ENCODE assay signal across 25 cellular contexts in the genomic region with DNA sequence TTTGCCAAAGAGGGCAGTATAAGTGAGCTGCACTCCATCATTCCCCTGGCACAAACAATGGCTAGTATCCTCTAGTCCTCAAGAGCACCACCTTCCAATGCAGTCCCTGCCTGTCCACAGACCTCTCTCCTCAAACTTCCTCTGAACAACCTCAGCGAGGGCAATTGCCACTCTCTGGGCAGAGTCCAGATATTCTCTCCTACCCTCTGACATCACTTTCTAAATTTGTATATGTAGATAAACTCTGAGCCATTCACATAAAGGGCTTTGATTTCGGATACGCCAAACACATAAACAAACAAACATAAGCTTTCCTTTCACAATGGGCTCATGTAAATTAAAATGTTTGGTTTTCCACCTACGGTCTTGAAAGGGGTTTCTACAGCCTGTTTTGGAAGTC. TPM values are rescaled to one million over a fixed set of nuclear protein-coding genes. Genes with fewer than 3 reads are reported as not detected.
"Had no signal": no experiment of that assay in that cellular context is flagged by ENCODE, and none has a peak within 500 bp of the region (broad histone marks: within the 10 kb centered on the region; RNA-seq: fewer than 3 reads in every experiment).

No MANE protein-coding gene starts in this region.

- H3K9me3 ChIP-seq: adrenal gland, gastrocnemius medialis, left ventricle myocardium inferior, transverse colon, uterus had no signal

- H3K4me3 Mint-ChIP-seq: activated CD4-positive, alpha-beta T cell treated with anti-CD3 and anti-CD28 coated beads for 36 hours; dendritic cell treated with granulocyte-macrophage colony-stimulating factor and Interleukin-4, amounts not matched to agents 40 ng/mL and 50 ng/mL, for 4 days; neural crest cell; WTC11 had no signal

- H3K27me3 Mint-ChIP-seq: activated CD4-positive, alpha-beta T cell treated with anti-CD3 and anti-CD28 coated beads for 36 hours; dendritic cell treated with granulocyte-macrophage colony-stimulating factor and Interleukin-4, amounts not matched to agents 40 ng/mL and 50 ng/mL, for 4 days had no signal

- H3K27ac ChIP-seq: adrenal gland, gastrocnemius medialis, left ventricle myocardium inferior, transverse colon, uterus had no signal

- H3K27me3 ChIP-seq: adrenal gland, transverse colon, uterus had no signal

- H3K9me3 Mint-ChIP-seq: activated naive CD4-positive, alpha-beta T cell treated with anti-CD3 and anti-CD28 coated beads, Interleukin-2, amount 50 U/mL, for 72 hours; dendritic cell treated with granulocyte-macrophage colony-stimulating factor and Interleukin-4, amounts not matched to agents 40 ng/mL and 50 ng/mL, for 4 days; neural crest cell; WTC11 had no signal

- H3K36me3 ChIP-seq: adrenal gland, gastrocnemius medialis, left ventricle myocardium inferior, transverse colon, uterus had no signal

- H3K4me3 ChIP-seq: adrenal gland, gastrocnemius medialis, left ventricle myocardium inferior, transverse colon, uterus had no signal

- ATAC-seq: activated CD4-positive, alpha-beta T cell treated with anti-CD3 and anti-CD28 coated beads for 36 hours; activated naive CD4-positive, alpha-beta T cell treated with anti-CD3 and anti-CD28 coated beads, Interleukin-2, amount 50 U/mL, for 72 hours; esophagus mucosa; gastrocnemius medialis; stimulated activated naive CD8-positive, alpha-beta T cell treated with anti-CD3 and anti-CD28 coated beads, Interleukin-15, Interleukin-2, amounts not matched to agents 100 U/mL and 50 U/mL, for 24 hours had no signal

- H3K27ac Mint-ChIP-seq: activated CD4-positive, alpha-beta T cell treated with anti-CD3 and anti-CD28 coated beads for 36 hours; activated naive CD4-positive, alpha-beta T cell treated with anti-CD3 and anti-CD28 coated beads, Interleukin-2, amount 50 U/mL, for 72 hours; progenitor cell of endocrine pancreas; WTC11 had no signal

- DNase-seq: activated CD4-positive, alpha-beta T cell treated with anti-CD3 and anti-CD28 coated beads for 36 hours; activated CD4-positive, alpha-beta T cell treated with anti-CD3 and anti-CD28 coated beads, Interleukin-2, amount 50 U/mL, for 48 hours; activated gamma-delta T cell treated with Interleukin-2 at 50 U/mL for 16 hours; adrenal gland; effector CD8-positive, alpha-beta T cell; gastrocnemius medialis; head of caudate nucleus; left ventricle myocardium inferior; stimulated activated CD4-positive, alpha-beta T cell treated with anti-CD3 and anti-CD28 coated beads, Interleukin-12 subunit alpha, Interleukin-12 subunit beta, amount 100 ng/mL, for 4 hours; stimulated activated CD4-positive, alpha-beta T cell treated with anti-CD3 and anti-CD28 coated beads, Interleukin-2, amount 100 ng/mL, for 24 hours; stimulated activated naive CD8-positive, alpha-beta T cell treated with anti-CD3 and anti-CD28 coated beads, Interleukin-15, Interleukin-2, amounts not matched to agents 100 U/mL and 50 U/mL, for 24 hours; transverse colon; uterus had no signal

RNA-seq across cellular contexts. Expression of a gene that starts 30.4 kb away (rescaled TPM):
- total RNA-seq: bronchial epithelial cell had no signal

RNA-seq across cellular contexts. Expression of a gene that starts 39.5 kb away (rescaled TPM):
- total RNA-seq: astrocyte, esophagus mucosa, gastrocnemius medialis, left ventricle myocardium inferior, myocyte, neural crest cell, progenitor cell of endocrine pancreas, transverse colon had no signal

RNA-seq across cellular contexts. Expression of a gene that starts 49.0 kb away (rescaled TPM):
- total RNA-seq: activated CD4-positive, alpha-beta T cell treated with anti-CD3 and anti-CD28 coated beads for 36 hours; activated naive CD4-positive, alpha-beta T cell treated with anti-CD3 and anti-CD28 coated beads, Interleukin-2, amount 50 U/mL, for 72 hours; adrenal gland; astrocyte; bronchial epithelial cell; cerebellum; esophagus mucosa; gastrocnemius medialis; kidney epithelial cell; left ventricle myocardium inferior; myocyte; neural crest cell; omental fat pad; progenitor cell of endocrine pancreas; transverse colon; uterus; WTC11 had no signal
